ENCODE assay signal across 8 cellular contexts in genomic region chr10:103451871-103452713, GRCh38. TPM values are rescaled to one million over a fixed set of nuclear protein-coding genes. Genes with fewer than 3 reads are reported as not detected.
A peak's percentile ranks its signal among the peaks of the same experiment; 100 is the strongest.
DNase-seq lines count a peak whose midpoint lies in the region; ATAC-seq and TF ChIP-seq lines count a peak whose summit lies in the region.

CALHM2 (minus strand) TSS chr10:103452370; CDS start chr10:103449941, 2,429 bp downstream.

- DNase-seq in CD14-positive monocyte (ENCODE audit: low spot score), result peak; percentile 55
- peak; percentile 28 to 70 (median 40) for DNase-seq in T-helper 2 cell
- no peak for DNase-seq in astrocyte of the cerebellum (ENCODE audit: low read depth)
- peak; percentile 13 to 48 for DNase-seq in hippocampal formation (lab: John Stamatoyannopoulos, UW)
- no peak for DNase-seq in 8988T

- peak within 1 kb of the TSS; percentile 95 for H3K4me2 ChIP-seq in skeletal muscle satellite cell (ENCODE audit: low read length)

- peak within 1 kb of the TSS; percentile 93 to 98 for H3K4me3 Mint-ChIP-seq in CD14-positive monocyte

- in situ Hi-C loops in astrocyte of the cerebellum (cut with HindIII; ENCODE audit: low sequenced_read_pairs), result loop anchor here (5.0 to 10.0 kb wide), 2 partner anchors 55 to 63 kb away; partner anchors contain the start of genes ATP5MK and PDCD11

- ATAC-seq in GM19397 (IDR thresholded peaks at IDR 0.05; ENCODE audit: unreplicated experiment), result peak; percentile 53

- peaks cover 1 to 7% (median 6%) of the 10 kb centered on the region in 3 donors for H3K27me3 Mint-ChIP-seq in CD14-positive monocyte (ENCODE audit: low read depth in 3 of 3)

- no peaks in the 10 kb centered on the region for H3K4me1 ChIP-seq in HUES48 (ENCODE audit: control insufficient read depth, insufficient read depth, low read length)
- peaks cover 45% of the 10 kb centered on the region for H3K4me1 ChIP-seq in skeletal muscle satellite cell (ENCODE audit: control insufficient read depth, insufficient read depth, low read length)

- H3K9ac ChIP-seq in HUES48 (ENCODE audit: low read depth, low read length), result no peak within 1 kb of the TSS
- peak within 1 kb of the TSS; percentile 89 for H3K9ac ChIP-seq in skeletal muscle satellite cell (ENCODE audit: low read depth, low read length)

- H3K27me3 ChIP-seq in HUES48 (ENCODE audit: control insufficient read depth, insufficient read depth, low read length), result no peaks in the 10 kb centered on the region
- H3K27me3 ChIP-seq in skeletal muscle satellite cell (ENCODE audit: control insufficient read depth, insufficient read depth, low read length), result no peaks in the 10 kb centered on the region

- H3K4me3 ChIP-seq in HUES48 (ENCODE audit: low read depth, low read length), result peak within 1 kb of the TSS; percentile 25; the same call in 1 of the 2 replicates
- peak within 1 kb of the TSS; percentile 52 for H3K4me3 ChIP-seq in astrocyte of the cerebellum (ENCODE audit: low read depth, low read length)
- peak within 1 kb of the TSS; percentile 91 for H3K4me3 ChIP-seq in skeletal muscle satellite cell (ENCODE audit: low read length)

- H3K9me3 ChIP-seq in HUES48 (ENCODE audit: control insufficient read depth, insufficient read depth, low read length) (no peaks in the 10 kb centered on the region), skeletal muscle satellite cell (replicated peaks; ENCODE audit: low read length) (no peaks in the 10 kb centered on the region)

- peaks cover 32 to 40% of the 10 kb centered on the region in 2 donors for H3K36me3 Mint-ChIP-seq in CD14-positive monocyte

- peaks cover 61% of the 10 kb centered on the region for H3K4me1 Mint-ChIP-seq in CD14-positive monocyte

- H3K36me3 ChIP-seq in HUES48 (ENCODE audit: control insufficient read depth, insufficient read depth, low read length), result peaks cover 8% of the 10 kb centered on the region
- H3K36me3 ChIP-seq in skeletal muscle satellite cell (ENCODE audit: insufficient read depth, low read length), result peaks cover 24% of the 10 kb centered on the region

- H3K9me3 Mint-ChIP-seq in CD14-positive monocyte, result no peaks in the 10 kb centered on the region

- TF ChIP-seq CTCF in CD14-positive monocyte (IDR thresholded peaks at IDR 0.05) (no peak), astrocyte of the cerebellum (IDR thresholded peaks at IDR 0.05; ENCODE audit: low read depth, low read length, missing control alignments) (no peak)

- H3K27ac ChIP-seq in HUES48 (ENCODE audit: low read depth, low read length), result no peak within 1 kb of the TSS

- peak within 1 kb of the TSS; percentile 53 to 93 (median 85) for H3K27ac Mint-ChIP-seq in CD14-positive monocyte

- intact Hi-C loops in CD14-positive monocyte (cut with micrococcal nuclease), result loop anchor here in 1 of 2 donors (5.0 kb wide), 1 partner anchor 35 kb away; no protein-coding TSS in a partner anchor

RNA-seq across cellular contexts. Expression of gene CALHM2, which starts in this region (rescaled TPM):
- 10 to 100 TPM; 48.4 to 66.5 TPM for polyA plus RNA-seq in CD14-positive monocyte
- total RNA-seq in skeletal muscle satellite cell (2012; rRNA removed), result 20.8 and 30.1 TPM in 2 replicates

Comparison
In these comparisons a context has a peak if more than half of its experiments do, and no peak if none do; other contexts are left out.
1. DNase-seq: peak in CD14-positive monocyte (single experiment), T-helper 2 cell (5 of 5) and hippocampal formation (2 of 2); none in astrocyte of the cerebellum (single experiment) and 8988T (single experiment).
2. H3K4me3 ChIP-seq: peak in every context shown above with its lines; median percentile 91 in skeletal muscle satellite cell; 52 in astrocyte of the cerebellum; 25 in HUES48.